ENCODE assay signal across 8 cellular contexts in the genomic region with DNA sequence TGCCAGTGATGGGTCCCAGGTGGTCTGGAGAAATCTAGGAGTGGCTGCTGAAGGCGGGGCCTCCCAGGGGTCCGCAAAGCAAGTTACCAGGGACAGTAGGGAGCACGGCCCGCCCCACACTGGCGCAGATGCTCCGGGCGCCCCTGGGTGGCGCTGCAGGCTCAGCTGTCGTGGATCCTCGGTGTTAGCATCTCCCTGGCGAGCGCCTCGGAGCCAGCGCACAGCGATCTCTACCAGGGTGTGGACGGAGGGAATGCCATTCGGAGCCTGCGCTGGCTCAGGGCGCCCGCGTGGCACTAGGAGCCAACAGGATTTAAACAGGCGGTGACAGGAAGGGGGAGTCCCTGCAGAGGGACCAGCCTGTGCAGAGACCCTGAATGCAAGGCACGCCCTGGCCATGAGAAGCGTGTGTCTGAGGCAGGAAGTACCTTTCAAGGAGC. TPM values are rescaled to one million over a fixed set of nuclear protein-coding genes. Genes with fewer than 3 reads are reported as not detected.
DNase-seq lines count a peak whose midpoint lies in the region; ATAC-seq and TF ChIP-seq lines count a peak whose summit lies in the region.

No MANE protein-coding gene starts in this region.

- H3K27me3 ChIP-seq in GM23338 (ENCODE audit: insufficient read depth) (no peaks in the 10 kb centered on the region), prostate gland (replicated peaks; ENCODE audit: insufficient read depth) (no peaks in the 10 kb centered on the region), uterus (no peaks in the 10 kb centered on the region)

- H4K20me1 ChIP-seq in GM23338 (replicated peaks; ENCODE audit: insufficient read depth): no peaks in the 10 kb centered on the region

- peaks cover 16% of the 10 kb centered on the region for H3K27me3 Mint-ChIP-seq in GM23338 (ENCODE audit: insufficient read depth, low read depth, poor library complexity)

- H3K27ac ChIP-seq in GM23338 (ENCODE audit: low read depth) (no peak overlapping the region), prostate gland (peak overlapping the region; percentile 26 to 36), uterus (peak overlapping the region; percentile 58 to 66)

- intact Hi-C loops in left cardiac atrium (cut with DNase I): loop anchor here in 1 of 2 donors (2.0 kb wide), 1 partner anchor 76 kb away; no protein-coding TSS in a partner anchor
- intact Hi-C loops in prostate gland (cut with DNase I): no loop called here
- intact Hi-C loops in uterus (cut with DNase I; ENCODE audit: low total_unique reads): no loop called here

- no peaks in the 10 kb centered on the region for H3K9me3 ChIP-seq in prostate gland
- no peaks in the 10 kb centered on the region for H3K9me3 ChIP-seq in uterus

- DNase-seq in DMS53 treated with DMSO at 0.1 percent for 48 hours (lab: John Stamatoyannopoulos, UW; ENCODE audit: unreplicated experiment): peak; percentile 65
- peak; percentile 92 for DNase-seq in GM23338 (ENCODE audit: low spot score)
- peak; percentile 66 for DNase-seq in NCI-H1048 (lab: John Stamatoyannopoulos, UW)
- DNase-seq in SKM-1 treated with dmso at 0.1 percent for 144 hours (lab: John Stamatoyannopoulos, UW; ENCODE audit: unreplicated experiment): peak; percentile 66
- DNase-seq in activated naive CD8-positive, alpha-beta T cell treated with anti-CD3 and anti-CD28 coated beads, Interleukin-2, amount 50 U/mL, for 16 hours (ENCODE audit: low read depth, low spot score): peak; percentile 27
- DNase-seq in left cardiac atrium: peak; percentile 86
- DNase-seq in prostate gland (ENCODE audit: low spot score): peak; percentile 68
- DNase-seq in uterus: peak; percentile 74 to 83

- peak; percentile 89 to 98 for TF ChIP-seq CTCF in GM23338 (conservative IDR thresholded peaks at IDR 0.05; ENCODE audit: low read depth in 2 of 2)
- peak; percentile 36 to 93 (median 72) for TF ChIP-seq CTCF in prostate gland (IDR thresholded peaks at IDR 0.05)
- TF ChIP-seq CTCF in uterus (IDR thresholded peaks at IDR 0.05): peak; percentile 84 to 96 (median 94)

- no peaks in the 10 kb centered on the region; the same call in 1 of the 3 replicates for H3K36me3 Mint-ChIP-seq in GM23338 (ENCODE audit: low read depth)

- H3K4me2 ChIP-seq in GM23338: peak overlapping the region; percentile 68

- 3% methylated on average over 24 of the region's 24 CpGs for WGBS in prostate gland

- no peak for TF ChIP-seq POLR2A in prostate gland (IDR thresholded peaks at IDR 0.05)
- TF ChIP-seq POLR2A in uterus (IDR thresholded peaks at IDR 0.05): no peak

- no peaks in the 10 kb centered on the region for H3K9me3 Mint-ChIP-seq in GM23338

- H3K9me2 ChIP-seq in GM23338 (ENCODE audit: insufficient read depth): no peaks in the 10 kb centered on the region

- peak; percentile 92 for ATAC-seq in GM23338
- peak; percentile 84 to 88 for ATAC-seq in left cardiac atrium

- H3K4me1 ChIP-seq in GM23338 (ENCODE audit: insufficient read depth) (peaks cover 20% of the 10 kb centered on the region), prostate gland (replicated peaks) (no peaks in the 10 kb centered on the region), uterus (no peaks in the 10 kb centered on the region)

- H3K4me3 ChIP-seq in GM23338 (peak overlapping the region; percentile 38), prostate gland (no peak overlapping the region), uterus (no peak overlapping the region)

- peak overlapping the region; percentile 73; the same call in 1 of the 2 replicates for H2AFZ ChIP-seq in GM23338

- H3F3A ChIP-seq in GM23338 (replicated peaks; ENCODE audit: low read depth): peaks cover 17% of the 10 kb centered on the region; the same call in 1 of the 2 replicates

- H3K4me1 Mint-ChIP-seq in GM23338: peaks cover 30% of the 10 kb centered on the region

- no peaks in the 10 kb centered on the region for H3K79me2 ChIP-seq in GM23338 (replicated peaks; ENCODE audit: insufficient read depth)

- H3K4me3 Mint-ChIP-seq in GM23338: peak overlapping the region; percentile 53

- H3K36me3 ChIP-seq in GM23338 (ENCODE audit: insufficient read depth) (no peaks in the 10 kb centered on the region; the same call in 1 of the 2 replicates), prostate gland (no peaks in the 10 kb centered on the region), uterus (no peaks in the 10 kb centered on the region)

- no peak overlapping the region for H3K27ac Mint-ChIP-seq in GM23338

TF ChIP-seq in GM23338, 12 proteins besides CTCF, POLR2A, EP300 and RAD21 (continues in another document):
- TF ChIP-seq POLR2AphosphoS5 (IDR thresholded peaks at IDR 0.05; ENCODE audit: low read depth): 0 out of 2 replicates have a peak, but pooled peaks have one; percentile 21
- TF ChIP-seq NANOG (IDR thresholded peaks at IDR 0.05; ENCODE audit: borderline replicate concordance): no peak
- TF ChIP-seq, protein P1, sequence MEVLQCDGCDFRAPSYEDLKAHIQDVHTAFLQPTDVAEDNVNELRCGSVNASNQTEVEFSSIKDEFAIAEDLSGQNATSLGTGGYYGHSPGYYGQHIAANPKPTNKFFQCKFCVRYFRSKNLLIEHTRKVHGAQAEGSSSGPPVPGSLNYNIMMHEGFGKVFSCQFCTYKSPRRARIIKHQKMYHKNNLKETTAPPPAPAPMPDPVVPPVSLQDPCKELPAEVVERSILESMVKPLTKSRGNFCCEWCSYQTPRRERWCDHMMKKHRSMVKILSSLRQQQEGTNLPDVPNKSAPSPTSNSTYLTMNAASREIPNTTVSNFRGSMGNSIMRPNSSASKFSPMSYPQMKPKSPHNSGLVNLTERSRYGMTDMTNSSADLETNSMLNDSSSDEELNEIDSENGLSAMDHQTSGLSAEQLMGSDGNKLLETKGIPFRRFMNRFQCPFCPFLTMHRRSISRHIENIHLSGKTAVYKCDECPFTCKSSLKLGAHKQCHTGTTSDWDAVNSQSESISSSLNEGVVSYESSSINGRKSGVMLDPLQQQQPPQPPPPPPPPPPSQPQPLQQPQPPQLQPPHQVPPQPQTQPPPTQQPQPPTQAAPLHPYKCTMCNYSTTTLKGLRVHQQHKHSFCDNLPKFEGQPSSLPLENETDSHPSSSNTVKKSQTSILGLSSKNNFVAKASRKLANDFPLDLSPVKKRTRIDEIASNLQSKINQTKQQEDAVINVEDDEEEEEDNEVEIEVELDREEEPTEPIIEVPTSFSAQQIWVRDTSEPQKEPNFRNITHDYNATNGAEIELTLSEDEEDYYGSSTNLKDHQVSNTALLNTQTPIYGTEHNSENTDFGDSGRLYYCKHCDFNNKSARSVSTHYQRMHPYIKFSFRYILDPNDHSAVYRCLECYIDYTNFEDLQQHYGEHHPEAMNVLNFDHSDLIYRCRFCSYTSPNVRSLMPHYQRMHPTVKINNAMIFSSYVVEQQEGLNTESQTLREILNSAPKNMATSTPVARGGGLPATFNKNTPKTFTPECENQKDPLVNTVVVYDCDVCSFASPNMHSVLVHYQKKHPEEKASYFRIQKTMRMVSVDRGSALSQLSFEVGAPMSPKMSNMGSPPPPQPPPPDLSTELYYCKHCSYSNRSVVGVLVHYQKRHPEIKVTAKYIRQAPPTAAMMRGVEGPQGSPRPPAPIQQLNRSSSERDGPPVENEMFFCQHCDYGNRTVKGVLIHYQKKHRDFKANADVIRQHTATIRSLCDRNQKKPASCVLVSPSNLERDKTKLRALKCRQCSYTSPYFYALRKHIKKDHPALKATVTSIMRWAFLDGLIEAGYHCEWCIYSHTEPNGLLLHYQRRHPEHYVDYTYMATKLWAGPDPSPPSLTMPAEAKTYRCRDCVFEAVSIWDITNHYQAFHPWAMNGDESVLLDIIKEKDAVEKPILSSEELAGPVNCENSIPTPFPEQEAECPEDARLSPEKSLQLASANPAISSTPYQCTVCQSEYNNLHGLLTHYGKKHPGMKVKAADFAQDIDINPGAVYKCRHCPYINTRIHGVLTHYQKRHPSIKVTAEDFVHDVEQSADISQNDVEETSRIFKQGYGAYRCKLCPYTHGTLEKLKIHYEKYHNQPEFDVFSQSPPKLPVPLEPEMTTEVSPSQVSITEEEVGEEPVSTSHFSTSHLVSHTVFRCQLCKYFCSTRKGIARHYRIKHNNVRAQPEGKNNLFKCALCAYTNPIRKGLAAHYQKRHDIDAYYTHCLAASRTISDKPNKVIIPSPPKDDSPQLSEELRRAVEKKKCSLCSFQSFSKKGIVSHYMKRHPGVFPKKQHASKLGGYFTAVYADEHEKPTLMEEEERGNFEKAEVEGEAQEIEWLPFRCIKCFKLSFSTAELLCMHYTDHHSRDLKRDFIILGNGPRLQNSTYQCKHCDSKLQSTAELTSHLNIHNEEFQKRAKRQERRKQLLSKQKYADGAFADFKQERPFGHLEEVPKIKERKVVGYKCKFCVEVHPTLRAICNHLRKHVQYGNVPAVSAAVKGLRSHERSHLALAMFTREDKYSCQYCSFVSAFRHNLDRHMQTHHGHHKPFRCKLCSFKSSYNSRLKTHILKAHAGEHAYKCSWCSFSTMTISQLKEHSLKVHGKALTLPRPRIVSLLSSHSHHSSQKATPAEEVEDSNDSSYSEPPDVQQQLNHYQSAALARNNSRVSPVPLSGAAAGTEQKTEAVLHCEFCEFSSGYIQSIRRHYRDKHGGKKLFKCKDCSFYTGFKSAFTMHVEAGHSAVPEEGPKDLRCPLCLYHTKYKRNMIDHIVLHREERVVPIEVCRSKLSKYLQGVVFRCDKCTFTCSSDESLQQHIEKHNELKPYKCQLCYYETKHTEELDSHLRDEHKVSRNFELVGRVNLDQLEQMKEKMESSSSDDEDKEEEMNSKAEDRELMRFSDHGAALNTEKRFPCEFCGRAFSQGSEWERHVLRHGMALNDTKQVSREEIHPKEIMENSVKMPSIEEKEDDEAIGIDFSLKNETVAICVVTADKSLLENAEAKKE (CRISPR knock-in tag; IDR thresholded peaks at IDR 0.05): no peak

RNA-seq across cellular contexts. Expression of a gene that starts 20.2 kb away (rescaled TPM):
- total RNA-seq in GM23338 (2014; rRNA removed; shearing (Covaris generic)): 73.5 and 91.4 TPM in 2 replicates
- polyA plus RNA-seq in GM23338 (2016; fragmentation: Nextera tagmentation; extraction: Ambion mirVana): 44.4 and 44.6 TPM in 2 replicates
- total RNA-seq in left cardiac atrium (10 to 100 TPM; 70.5 to 90.6 TPM), prostate gland (10 to 100 TPM; 18.5 to 74.9 TPM), uterus (10 to 100 TPM; 18.2 to 74.6 (median 32.0) TPM)

RNA-seq across cellular contexts. Expression of a gene that starts 43.1 kb away (rescaled TPM):
- total RNA-seq in GM23338 (2014; rRNA removed; shearing (Covaris generic)): 354 and 392 TPM in 2 replicates
- 124 and 126 TPM in 2 replicates for polyA plus RNA-seq in GM23338 (2016; fragmentation: Nextera tagmentation; extraction: Ambion mirVana)
- total RNA-seq in left cardiac atrium (10 to 100 TPM; 26.3 to 67.5 TPM), prostate gland (100 to 1,000 TPM in 1 of 2 donors, 10 to 100 TPM in 1; 67.5 to 213 TPM), uterus (100 to 1,000 TPM in 2 of 4 donors, 10 to 100 TPM in 2; 13.5 to 117 (median 84.9) TPM)

RNA-seq across cellular contexts. Expression of a gene that starts 46.2 kb away (rescaled TPM):
- 2.7 and 4.0 TPM in 2 replicates for total RNA-seq in GM23338 (2014; rRNA removed; shearing (Covaris generic))
- 3.4 and 3.9 TPM in 2 replicates for polyA plus RNA-seq in GM23338 (2016; fragmentation: Nextera tagmentation; extraction: Ambion mirVana)
- total RNA-seq in left cardiac atrium (10 to 100 TPM; 17.3 to 21.8 TPM), prostate gland (10 to 100 TPM in 1 of 2 donors, 1 to 10 TPM in 1; 3.5 to 53.0 TPM), uterus (10 to 100 TPM; 12.6 to 60.3 (median 26.8) TPM)

RNA-seq across cellular contexts. Expression of a gene that starts 54.4 kb away (rescaled TPM):
- 103 and 119 TPM in 2 replicates for total RNA-seq in GM23338 (2014; rRNA removed; shearing (Covaris generic))
- 67.6 and 74.9 TPM in 2 replicates for polyA plus RNA-seq in GM23338 (2016; fragmentation: Nextera tagmentation; extraction: Ambion mirVana)
- total RNA-seq in left cardiac atrium (10 to 100 TPM; 44.9 to 54.1 TPM), prostate gland (10 to 100 TPM; 15.0 to 38.7 TPM), uterus (10 to 100 TPM; 23.8 to 57.1 (median 38.3) TPM)

Comparison
In these comparisons a context has a peak if more than half of its experiments do, and no peak if none do; other contexts are left out.
1. DNase-seq: peak in every context shown above with its lines; median percentile 92 in GM23338; 86 in left cardiac atrium; 78 in uterus; 68 in prostate gland; 66 in NCI-H1048; 66 in SKM-1 treated with dmso at 0.1 percent for 144 hours; 65 in DMS53 treated with DMSO at 0.1 percent for 48 hours; 27 in activated naive CD8-positive, alpha-beta T cell treated with anti-CD3 and anti-CD28 coated beads, Interleukin-2, amount 50 U/mL, for 16 hours.